In the genomic region with DNA sequence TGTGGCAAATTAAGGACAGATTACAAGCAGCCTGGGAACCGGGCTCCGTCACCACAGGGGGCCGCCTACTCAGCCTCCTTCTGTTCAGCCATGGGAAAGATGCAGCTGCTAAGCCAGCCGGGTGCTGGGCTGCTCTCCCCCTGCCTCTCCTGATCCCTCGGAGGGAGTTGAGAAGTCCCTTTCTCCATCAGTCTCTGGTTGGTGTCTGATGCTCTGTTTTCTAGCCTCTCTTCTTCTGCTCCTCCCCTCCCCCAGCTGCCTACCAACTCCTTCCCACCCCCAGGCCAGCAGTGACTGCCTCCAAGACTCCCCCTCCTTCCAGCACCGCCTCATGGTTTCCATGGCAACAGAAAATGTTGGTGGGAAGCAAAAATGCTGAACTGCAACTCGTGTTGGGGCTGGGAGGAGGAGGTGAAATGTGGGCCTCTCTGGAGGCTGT, we compare ENCODE assay signal across 9 cellular contexts.
A peak's percentile ranks its signal among the peaks of the same experiment; 100 is the strongest.
DNase-seq lines count a peak whose midpoint lies in the region; ATAC-seq and TF ChIP-seq lines count a peak whose summit lies in the region.
"Had no signal": no experiment of that assay in that cellular context is flagged by ENCODE, and none has a peak within 500 bp of the region (broad histone marks: within the 10 kb centered on the region; RNA-seq: fewer than 3 reads in every experiment).

No MANE protein-coding gene starts in this region.

- ATAC-seq in GM19395 (IDR thresholded peaks at IDR 0.05; ENCODE audit: unreplicated experiment): peak; percentile 37

- H3K36me3 ChIP-seq in vagina: no peaks in the 10 kb centered on the region

- H3K9me3 Mint-ChIP-seq in glutamatergic neuron (ENCODE audit: unreplicated experiment) (peaks cover 2% of the 10 kb centered on the region), progenitor cell of endocrine pancreas (ENCODE audit: low read depth) (no peaks in the 10 kb centered on the region)

- intact Hi-C loops in vagina (cut with DNase I): no loop called here

- H3K4me3 ChIP-seq in vagina: no peak overlapping the region

- H3K4me1 Mint-ChIP-seq in glutamatergic neuron (ENCODE audit: low read depth, unreplicated experiment) (no peaks in the 10 kb centered on the region), progenitor cell of endocrine pancreas (ENCODE audit: low read depth) (no peaks in the 10 kb centered on the region)

- peak; percentile 89 for DNase-seq in NCI-H2171 treated with DMSO at 0.1 percent for 48 hours (lab: John Stamatoyannopoulos, UW)
- peak; percentile 79 for DNase-seq in glutamatergic neuron
- DNase-seq in retina: peak; percentile 78
- no peak for DNase-seq in progenitor cell of endocrine pancreas (ENCODE audit: low spot score, unreplicated experiment)
- DNase-seq in medulla oblongata (ENCODE audit: extremely low spot score): no peak
- no peak for DNase-seq in HK-2 (ENCODE audit: unreplicated experiment)
- no peak for DNase-seq in vagina (ENCODE audit: extremely low spot score in 2 of 2)

- no peak for TF ChIP-seq POLR2A in vagina (IDR thresholded peaks at IDR 0.05)

- H3K4me3 Mint-ChIP-seq in glutamatergic neuron (ENCODE audit: unreplicated experiment): no peak overlapping the region
- H3K4me3 Mint-ChIP-seq in progenitor cell of endocrine pancreas (ENCODE audit: low read depth): no peak overlapping the region

- no peaks in the 10 kb centered on the region for H3K9me3 ChIP-seq in vagina

- H3K4me1 ChIP-seq in vagina: no peaks in the 10 kb centered on the region

- TF ChIP-seq CTCF in glutamatergic neuron (IDR thresholded peaks at IDR 0.05; ENCODE audit: partially characterized antibody, unreplicated experiment) (no peak), progenitor cell of endocrine pancreas (IDR thresholded peaks at IDR 0.05; ENCODE audit: unreplicated experiment) (no peak), vagina (IDR thresholded peaks at IDR 0.05) (no peak)

- H3K27me3 Mint-ChIP-seq in glutamatergic neuron (ENCODE audit: unreplicated experiment): no peaks in the 10 kb centered on the region
- H3K27me3 Mint-ChIP-seq in progenitor cell of endocrine pancreas: no peaks in the 10 kb centered on the region

- H3K27ac Mint-ChIP-seq in glutamatergic neuron (ENCODE audit: unreplicated experiment): no peak overlapping the region
- H3K27ac Mint-ChIP-seq in progenitor cell of endocrine pancreas: no peak overlapping the region

- H3K36me3 Mint-ChIP-seq in glutamatergic neuron (ENCODE audit: unreplicated experiment) (no peaks in the 10 kb centered on the region), progenitor cell of endocrine pancreas (ENCODE audit: insufficient read depth) (no peaks in the 10 kb centered on the region)

- no peaks in the 10 kb centered on the region for H3K27me3 ChIP-seq in vagina

- H3K27ac ChIP-seq in vagina: no peak overlapping the region
- H3K27ac ChIP-seq: KMS-11 had no signal

Comparison
In these comparisons a context has a peak if more than half of its experiments do, and no peak if none do; other contexts are left out.
1. DNase-seq: peak in NCI-H2171 treated with DMSO at 0.1 percent for 48 hours (single experiment), glutamatergic neuron (single experiment) and retina (single experiment); none in progenitor cell of endocrine pancreas (single experiment), medulla oblongata (single experiment), HK-2 (single experiment) and vagina (0 of 2).